ENCODE assay signal across 18 cellular contexts in genomic region chr11:125091877-125092664, GRCh38. TPM values are rescaled to one million over a fixed set of nuclear protein-coding genes. Genes with fewer than 3 reads are reported as not detected.
DNase-seq lines count a peak whose midpoint lies in the region; ATAC-seq and TF ChIP-seq lines count a peak whose summit lies in the region.
"Had no signal": no experiment of that assay in that cellular context is flagged by ENCODE, and none has a peak within 500 bp of the region (broad histone marks: within the 10 kb centered on the region; RNA-seq: fewer than 3 reads in every experiment).

No MANE protein-coding gene starts in this region.

- ATAC-seq in left cardiac atrium: no peak
- ATAC-seq in HG03045 (IDR thresholded peaks at IDR 0.05; ENCODE audit: unreplicated experiment): no peak
- ATAC-seq in GM21447 (IDR thresholded peaks at IDR 0.05; ENCODE audit: unreplicated experiment): no peak

- H3K36me3 ChIP-seq in mesendoderm (ENCODE audit: control insufficient read depth, insufficient read depth, low read length): no peaks in the 10 kb centered on the region
- H3K36me3 ChIP-seq: prostate gland, uterus had no signal

- WGBS in mesendoderm (ENCODE audit: extremely low coverage, insufficient coverage, low lambda C conversion rate): no CpG with 5 or more reads among the region's 6 CpGs

- H2BK5ac ChIP-seq in mesendoderm (ENCODE audit: low read length): no peak overlapping the region

- H3K56ac ChIP-seq in mesendoderm (ENCODE audit: low read length): peak overlapping the region; percentile 74

- no peak overlapping the region for H3K4me3 ChIP-seq in mesendoderm (ENCODE audit: low read length)
- H3K4me3 ChIP-seq: BLaER1 treated with 17β-estradiol and CSF1 and Interleukin-3, amounts not matched to agents 10 nM and 100 nM; cardiac muscle cell; prostate gland; uterus had no signal

- peaks cover 15% of the 10 kb centered on the region for H3K4me1 Mint-ChIP-seq in chondrocyte (ENCODE audit: low read depth)
- peaks cover 13% of the 10 kb centered on the region for H3K4me1 Mint-ChIP-seq in type B pancreatic cell (ENCODE audit: unreplicated experiment)
- H3K4me1 Mint-ChIP-seq: activated CD4-positive, alpha-beta memory T cell treated with anti-CD3 and anti-CD28 coated beads, Interleukin-2, amount 10 ng/mL, durations not matched to agents 7 days and 5 days had no signal

- no peaks in the 10 kb centered on the region for H3K27me3 Mint-ChIP-seq in chondrocyte (ENCODE audit: low read depth)
- no peaks in the 10 kb centered on the region for H3K27me3 Mint-ChIP-seq in type B pancreatic cell
- H3K27me3 Mint-ChIP-seq: activated CD4-positive, alpha-beta memory T cell treated with anti-CD3 and anti-CD28 coated beads, Interleukin-2, amount 10 ng/mL, durations not matched to agents 7 days and 5 days; natural killer cell treated with Interleukin-12 subunit alpha and Interleukin-12 subunit beta and Interleukin-15 and Interleukin-18, amount 100 ng/mL, for 72 hours had no signal

- H3K4me1 ChIP-seq in mesendoderm (ENCODE audit: control insufficient read depth, low read depth, low read length): peaks cover 10% of the 10 kb centered on the region
- H3K4me1 ChIP-seq: prostate gland, uterus had no signal

- no peak overlapping the region for H3K4me2 ChIP-seq in mesendoderm (ENCODE audit: low read length)

- no peaks in the 10 kb centered on the region for H3K27me3 ChIP-seq in mesendoderm (ENCODE audit: insufficient read depth, low read length, poor library complexity)
- H3K27me3 ChIP-seq: BLaER1 treated with 17β-estradiol and CSF1 and Interleukin-3, amounts not matched to agents 10 nM and 100 nM; cardiac muscle cell; uterus had no signal

- no peak overlapping the region for H2AK5ac ChIP-seq in mesendoderm (ENCODE audit: low read length)

- no peak overlapping the region for H3K23ac ChIP-seq in mesendoderm (ENCODE audit: low read length)

- no peak overlapping the region for H3K4ac ChIP-seq in mesendoderm (ENCODE audit: low read depth, low read length)

- no peak overlapping the region for H4K8ac ChIP-seq in mesendoderm (ENCODE audit: low read depth, low read length)

- H3K27ac Mint-ChIP-seq in chondrocyte (ENCODE audit: unreplicated experiment): peak overlapping the region; percentile 79
- peak overlapping the region; percentile 92 for H3K27ac Mint-ChIP-seq in type B pancreatic cell
- H3K27ac Mint-ChIP-seq: activated CD4-positive, alpha-beta memory T cell treated with anti-CD3 and anti-CD28 coated beads, Interleukin-2, amount 10 ng/mL, durations not matched to agents 7 days and 5 days had no signal

- H3K27ac ChIP-seq in mesendoderm (ENCODE audit: low read depth, low read length): no peak overlapping the region
- H3K27ac ChIP-seq: cardiac muscle cell, prostate gland, uterus had no signal

- no peak overlapping the region for H2BK15ac ChIP-seq in mesendoderm (replicated peaks; ENCODE audit: low read depth)

- H3K36me3 Mint-ChIP-seq in chondrocyte (ENCODE audit: low read depth) (peaks cover 3% of the 10 kb centered on the region), type B pancreatic cell (peaks cover 8% of the 10 kb centered on the region)

- no peaks in the 10 kb centered on the region for H3K79me1 ChIP-seq in mesendoderm (ENCODE audit: low read length)

- no peak overlapping the region for H2BK120ac ChIP-seq in mesendoderm (ENCODE audit: low read depth, low read length)

- H3K79me2 ChIP-seq in mesendoderm (ENCODE audit: control insufficient read depth, insufficient read depth, low read length): no peaks in the 10 kb centered on the region

- H3K4me3 Mint-ChIP-seq in chondrocyte (ENCODE audit: unreplicated experiment) (no peak overlapping the region), type B pancreatic cell (no peak overlapping the region)
- H3K4me3 Mint-ChIP-seq: activated CD4-positive, alpha-beta memory T cell treated with anti-CD3 and anti-CD28 coated beads, Interleukin-2, amount 10 ng/mL, durations not matched to agents 7 days and 5 days; natural killer cell treated with Interleukin-12 subunit alpha and Interleukin-12 subunit beta and Interleukin-15 and Interleukin-18, amount 100 ng/mL, for 72 hours had no signal

- H3K9ac ChIP-seq in mesendoderm (ENCODE audit: low read length): peak overlapping the region; percentile 28

- H3K9me3 Mint-ChIP-seq in chondrocyte (ENCODE audit: low read depth): no peaks in the 10 kb centered on the region
- H3K9me3 Mint-ChIP-seq in type B pancreatic cell: no peaks in the 10 kb centered on the region
- H3K9me3 Mint-ChIP-seq: activated CD4-positive, alpha-beta memory T cell treated with anti-CD3 and anti-CD28 coated beads, Interleukin-2, amount 10 ng/mL, durations not matched to agents 7 days and 5 days; natural killer cell treated with Interleukin-12 subunit alpha and Interleukin-12 subunit beta and Interleukin-15 and Interleukin-18, amount 100 ng/mL, for 72 hours had no signal

- no peak overlapping the region for H4K5ac ChIP-seq in mesendoderm (ENCODE audit: low read length)

- TF ChIP-seq CTCF in chondrocyte (IDR thresholded peaks at IDR 0.05) (no peak), type B pancreatic cell (conservative IDR thresholded peaks at IDR 0.05) (no peak)

- intact Hi-C loops in cardiac septum (cut with DNase I): loop anchor here (2.0 to 5.0 kb wide), 4 partner anchors 50 to 341 kb away; no protein-coding TSS in a partner anchor
- intact Hi-C loops in left cardiac atrium (cut with DNase I): loop anchor here in 1 of 2 donors (10.0 kb wide), 2 partner anchors 253 to 313 kb away; no protein-coding TSS in a partner anchor

- no peak overlapping the region for H3K18ac ChIP-seq in mesendoderm (ENCODE audit: low read length)

- peak; percentile 55 for DNase-seq in cardiac septum (ENCODE audit: low spot score)
- no peak for DNase-seq in left cardiac atrium
- peak; percentile 55 for DNase-seq in chondrocyte (ENCODE audit: low spot score)
- no peak for DNase-seq in mesendoderm
- DNase-seq in type B pancreatic cell (ENCODE audit: extremely low spot score, unreplicated experiment): no peak
- DNase-seq in NCI-H774 (lab: John Stamatoyannopoulos, UW): no peak
- DNase-seq: activated CD4-positive, alpha-beta memory T cell treated with anti-CD3 and anti-CD28 coated beads, Interleukin-2, amount 10 ng/mL, durations not matched to agents 7 days and 5 days; activated CD4-positive, CD25-positive, alpha-beta regulatory T cell; kidney; NCI-H2029 treated with DMSO at 0.1 percent for 48 hours; stimulated activated CD4-positive, alpha-beta T cell treated with anti-CD3 and anti-CD28 coated beads, Interleukin-4, amount 100 ng/mL, for 1 hour; uterus had no signal

RNA-seq across cellular contexts. Expression of gene TMEM218, which starts 19.4 kb away (rescaled TPM):
- total RNA-seq in cardiac septum (8.7 TPM), left cardiac atrium (10 to 100 TPM; 10.9 to 12.8 TPM), chondrocyte (11.5 to 15.2 TPM (median 12.0 TPM) in 3 replicates), type B pancreatic cell (ENCODE audit: low replicate concordance) (17.2 and 33.2 TPM in 2 replicates)
- 9.3 TPM for polyA plus RNA-seq in mesendoderm (2013, experiment 1 of 2)
- polyA plus RNA-seq in mesendoderm (2013, experiment 2 of 2): 9.7 TPM

RNA-seq across cellular contexts. Expression of gene SLC37A2, which starts 29.0 kb away (rescaled TPM):
- total RNA-seq in cardiac septum: 1.2 TPM
- 1 to 10 TPM; 6.0 to 8.9 TPM for total RNA-seq in left cardiac atrium
- 0.37 to 1.2 TPM in 2 of 3 replicates, not detected in the other for total RNA-seq in chondrocyte
- polyA plus RNA-seq in mesendoderm (2013, experiment 1 of 2): 0.14 TPM
- polyA plus RNA-seq in mesendoderm (2013, experiment 2 of 2): 0.21 TPM
- total RNA-seq in type B pancreatic cell (ENCODE audit: low replicate concordance): 1.3 TPM in 2 replicates

Comparison
In these comparisons a context has a peak if more than half of its experiments do, and no peak if none do; other contexts are left out.
1. DNase-seq: peak in cardiac septum (single experiment) and chondrocyte (single experiment); none in left cardiac atrium (single experiment), mesendoderm (single experiment), type B pancreatic cell (single experiment) and NCI-H774 (single experiment).